Comparison of ENCODE assay signal across 26 cellular contexts in genomic region chr7:29945259-29945809, GRCh38. TPM values are rescaled to one million over a fixed set of nuclear protein-coding genes. Genes with fewer than 3 reads are reported as not detected.
DNase-seq lines count a peak whose midpoint lies in the region; ATAC-seq, FAIRE-seq and TF ChIP-seq lines count a peak whose summit lies in the region.
"Had no signal": no experiment of that assay in that cellular context is flagged by ENCODE, and none has a peak within 500 bp of the region (broad histone marks: within the 10 kb centered on the region; RNA-seq: fewer than 3 reads in every experiment).

No MANE protein-coding gene starts in this region.

- peak; percentile 95 for ATAC-seq in left colon
- ATAC-seq: PC-3 had no signal

- H3K4me3 Mint-ChIP-seq in astrocyte (ENCODE audit: unreplicated experiment): no peak overlapping the region
- H3K4me3 Mint-ChIP-seq: CD4-positive, alpha-beta T cell had no signal

- H3K4me2 ChIP-seq in GM23248 (ENCODE audit: unreplicated experiment): no peak overlapping the region
- no peak overlapping the region for H3K4me2 ChIP-seq in astrocyte (ENCODE audit: low read length)
- H3K4me2 ChIP-seq: BLaER1 had no signal

- H3K79me2 ChIP-seq in GM23248 (ENCODE audit: insufficient read depth) (no peaks in the 10 kb centered on the region), astrocyte (ENCODE audit: insufficient read depth, low read length) (no peaks in the 10 kb centered on the region)

- H3K36me3 Mint-ChIP-seq in astrocyte (ENCODE audit: low read depth, unreplicated experiment): peaks cover 36% of the 10 kb centered on the region

- WGBS in GM23248 (ENCODE audit: low coverage in 1 of 2, low lambda C conversion rate in 2 of 2, missing lambda C conversion rate in 2 of 2), 2 experiments: 97% methylated on average over 4 of the region's 4 CpGs

- no peak overlapping the region for H3K9ac ChIP-seq in GM23248
- H3K9ac ChIP-seq in astrocyte (ENCODE audit: low read length): no peak overlapping the region
- H3K9ac ChIP-seq: BLaER1 had no signal

- FAIRE-seq in astrocyte (lab: Jason Lieb, UNC): no peak
- FAIRE-seq: GM12892 had no signal

- H3K27me3 ChIP-seq in GM23248 (replicated peaks; ENCODE audit: insufficient read depth) (no peaks in the 10 kb centered on the region), astrocyte (ENCODE audit: insufficient read depth, low read length) (no peaks in the 10 kb centered on the region)
- H3K27me3 ChIP-seq: BLaER1 had no signal

- no peaks in the 10 kb centered on the region for H3K9me3 Mint-ChIP-seq in astrocyte (ENCODE audit: unreplicated experiment)
- H3K9me3 Mint-ChIP-seq: CD4-positive, alpha-beta T cell had no signal

- DNase-seq in A172 (ENCODE audit: low spot score) (peak; percentile 11), GM23248 (peak; percentile 12), astrocyte (ENCODE audit: low read depth) (peak; percentile 12), left colon (peak in 1 of 2 donors; percentile 16), G401 (ENCODE audit: low spot score) (no peak), NCI-H446 (lab: John Stamatoyannopoulos, UW) (no peak), NOMO-1 treated with dmso at 0.1 percent for 144 hours (lab: John Stamatoyannopoulos, UW; ENCODE audit: unreplicated experiment) (no peak)
- DNase-seq in activated effector memory CD4-positive, alpha-beta T cell treated with Interleukin-2 at 50 U/mL for 16 hours: no peak
- DNase-seq: CD4-positive, alpha-beta T cell; COR-L47; DMS 273 treated with DMSO at 0.1 percent for 48 hours; DMS79 treated with DMSO at 0.1 percent for 48 hours; GOT3; HCEC 1CT; KG1; NCI-H1417; NCI-H1694 treated with DMSO at 0.1 percent for 48 hours; NCI-H2081 treated with DMSO at 0.1 percent for 48 hours; NCI-H2171 treated with DMSO at 0.1 percent for 48 hours; NCI-H446 treated with DMSO at 0.1 percent for 48 hours; NCI-H526 treated with DMSO at 0.1 percent for 48 hours; PC-3; SHP77 had no signal

- no peak overlapping the region for H3K4me3 ChIP-seq in GM23248
- no peak overlapping the region for H3K4me3 ChIP-seq in astrocyte (ENCODE audit: insufficient read depth, low read depth, low read length)
- H3K4me3 ChIP-seq: BLaER1 had no signal

- in situ Hi-C loops in GM23248 (cut with MboI): no loop called here
- in situ Hi-C loops in G401 (cut with HindIII; ENCODE audit: low sequenced_read_pairs): no loop called here

- H4K20me1 ChIP-seq in GM23248 (ENCODE audit: insufficient read depth) (no peaks in the 10 kb centered on the region), astrocyte (ENCODE audit: insufficient read depth, low read length) (peaks cover 25% of the 10 kb centered on the region)
- H4K20me1 ChIP-seq: BLaER1 had no signal

- H3K4me1 Mint-ChIP-seq in astrocyte (ENCODE audit: low read depth, unreplicated experiment): no peaks in the 10 kb centered on the region

- H3K9me3 ChIP-seq in GM23248 (ENCODE audit: low read depth) (no peaks in the 10 kb centered on the region), astrocyte (ENCODE audit: insufficient read depth, low read depth, low read length) (no peaks in the 10 kb centered on the region)

- H3K27ac Mint-ChIP-seq in astrocyte (ENCODE audit: unreplicated experiment): no peak overlapping the region
- H3K27ac Mint-ChIP-seq: CD4-positive, alpha-beta T cell had no signal

- intact Hi-C loops in left colon (cut with DNase I, micrococcal nuclease): no loop called here

- no peak overlapping the region for H3K27ac ChIP-seq in GM23248
- no peak overlapping the region for H3K27ac ChIP-seq in astrocyte (ENCODE audit: low read depth, low read length)
- H3K27ac ChIP-seq: BLaER1, HL-60 had no signal

- no peaks in the 10 kb centered on the region for H3K27me3 Mint-ChIP-seq in astrocyte (ENCODE audit: low read depth, unreplicated experiment)
- H3K27me3 Mint-ChIP-seq: CD4-positive, alpha-beta T cell had no signal

- H3K36me3 ChIP-seq in GM23248 (ENCODE audit: low read depth) (peaks cover 49% of the 10 kb centered on the region), astrocyte (ENCODE audit: insufficient read depth, low read length) (peaks cover 54% of the 10 kb centered on the region)
- H3K36me3 ChIP-seq: BLaER1 had no signal

- no peaks in the 10 kb centered on the region for H3F3A ChIP-seq in GM23248 (ENCODE audit: insufficient read depth)

- H2AFZ ChIP-seq in GM23248 (no peak overlapping the region), astrocyte (ENCODE audit: low read depth, low read length) (no peak overlapping the region)

- H3K9me2 ChIP-seq in GM23248 (ENCODE audit: insufficient read depth): no peaks in the 10 kb centered on the region

- H3K4me1 ChIP-seq in GM23248 (ENCODE audit: insufficient read depth) (no peaks in the 10 kb centered on the region), astrocyte (ENCODE audit: insufficient read depth, low read length) (no peaks in the 10 kb centered on the region)
- H3K4me1 ChIP-seq: BLaER1 had no signal

- no peak for TF ChIP-seq CTCF in astrocyte (IDR thresholded peaks at IDR 0.05; ENCODE audit: insufficient read depth, low read depth, low read length)

RNA-seq across cellular contexts. Expression of gene SCRN1, which starts 44.3 kb away (rescaled TPM):
- total RNA-seq in A172 (2014; rRNA removed; shearing (Covaris generic)): 190 and 195 TPM in 2 replicates
- 80.0 and 82.2 TPM in 2 replicates for total RNA-seq in GM23248 (2014; rRNA removed; shearing (Covaris generic))
- 57.6 and 58.8 TPM in 2 replicates for polyA plus RNA-seq in GM23248 (2016; fragmentation: Nextera tagmentation; extraction: Ambion mirVana)
- total RNA-seq in astrocyte: 98.3 and 116 TPM in 2 replicates
- 10 to 100 TPM in 1 of 2 donors, 1 to 10 TPM in 1; 9.6 to 13.4 TPM for total RNA-seq in left colon
- total RNA-seq in G401 (2014; rRNA removed; shearing (Covaris generic)): 77.4 and 101 TPM in 2 replicates

Comparison
In these comparisons a context has a peak if more than half of its experiments do, and no peak if none do; other contexts are left out.
1. DNase-seq: peak in A172 (single experiment), GM23248 (single experiment) and astrocyte (single experiment); none in G401 (single experiment), NCI-H446 (0 of 2), NOMO-1 treated with dmso at 0.1 percent for 144 hours (single experiment) and activated effector memory CD4-positive, alpha-beta T cell treated with Interleukin-2 at 50 U/mL for 16 hours (single experiment).